In the genomic region with DNA sequence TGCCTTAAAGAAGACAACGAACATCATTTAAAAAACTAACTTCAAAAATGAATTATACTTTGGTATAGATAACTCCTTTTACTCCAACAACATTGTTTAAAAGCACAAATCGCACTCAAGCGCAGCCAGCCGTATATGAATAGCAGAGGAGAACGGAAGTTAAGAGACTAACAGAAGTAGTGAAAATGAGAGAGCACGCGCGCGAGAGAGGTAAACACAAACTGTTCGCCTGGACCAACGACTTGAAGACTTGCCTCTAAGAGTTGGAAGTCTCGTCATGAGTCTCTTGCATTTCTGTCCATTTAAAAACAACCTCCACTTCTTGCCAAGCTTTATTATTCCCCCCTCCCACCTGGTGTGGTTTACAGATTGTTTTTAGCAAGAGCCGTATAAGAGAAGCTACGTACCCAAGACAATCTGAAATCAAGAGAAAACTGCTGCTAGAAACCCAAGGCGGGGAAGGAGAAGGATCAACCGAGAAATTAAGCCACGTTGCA, we compare ENCODE assay signal across 8 cellular contexts. TPM values are rescaled to one million over a fixed set of nuclear protein-coding genes. Genes with fewer than 3 reads are reported as not detected.
DNase-seq lines count a peak whose midpoint lies in the region; ATAC-seq and TF ChIP-seq lines count a peak whose summit lies in the region.

No MANE protein-coding gene starts in this region.

- peak overlapping the region; percentile 99 for H3K4me3 ChIP-seq in BJ (ENCODE audit: low read depth, low read length)

- TF ChIP-seq POLR2A in erythroblast (IDR thresholded peaks at IDR 0.05; ENCODE audit: low read length), result no peak

- no peaks in the 10 kb centered on the region for H3K27me3 Mint-ChIP-seq in activated CD4-positive, alpha-beta memory T cell treated with anti-CD3 and anti-CD28 coated beads, Interleukin-2, amount 10 ng/mL, durations not matched to agents 7 days and 5 days

- no peak for DNase-seq in BJ (ENCODE audit: low read depth)
- DNase-seq in NAMALWA (ENCODE audit: low spot score), result peak; percentile 81
- peak; percentile 49 for DNase-seq in activated CD4-positive, alpha-beta memory T cell treated with anti-CD3 and anti-CD28 coated beads, Interleukin-2, amount 10 ng/mL, durations not matched to agents 7 days and 5 days
- DNase-seq in erythroblast (lab: John Stamatoyannopoulos, UW), result peak; percentile 77 to 81
- DNase-seq in pons (ENCODE audit: low spot score), result peak; percentile 45
- no peak for DNase-seq in posterior vena cava (ENCODE audit: low spot score)

- TF ChIP-seq CTCF in BJ (IDR thresholded peaks at IDR 0.05; ENCODE audit: insufficient read depth, low read depth, low read length), result no peak

- peaks cover 47% of the 10 kb centered on the region for H3K4me1 Mint-ChIP-seq in activated CD4-positive, alpha-beta memory T cell treated with anti-CD3 and anti-CD28 coated beads, Interleukin-2, amount 10 ng/mL, durations not matched to agents 7 days and 5 days

- ATAC-seq in GM19035 (IDR thresholded peaks at IDR 0.05; ENCODE audit: unreplicated experiment) (peak; percentile 14), GM19463 (IDR thresholded peaks at IDR 0.05; ENCODE audit: unreplicated experiment) (no peak)

- intact Hi-C loops in posterior vena cava (cut with DNase I), result no loop called here

- CTCF ChIA-PET in BJ (lab: Yijun Ruan, JAX), result interaction anchor here (1.4 kb wide), 1 partner anchor 132 kb away, joined by 4 read pairs; no protein-coding TSS in a partner anchor
- CTCF ChIA-PET in activated CD4-positive, alpha-beta memory T cell treated with anti-CD3 and anti-CD28 coated beads, Interleukin-2, amount 10 ng/mL, durations not matched to agents 7 days and 5 days (lab: Charles Lee), result interaction anchor here (1.4 to 3.0 kb wide), 2 partner anchors 170 to 209 kb away, joined by 3 to 29 read pairs; a partner anchor contains a TSS

- H3K36me3 Mint-ChIP-seq in activated CD4-positive, alpha-beta memory T cell treated with anti-CD3 and anti-CD28 coated beads, Interleukin-2, amount 10 ng/mL, durations not matched to agents 7 days and 5 days (ENCODE audit: low read depth), result peaks cover 30% of the 10 kb centered on the region

- H3K36me3 ChIP-seq in BJ (ENCODE audit: control insufficient read depth, insufficient read depth, low read length), result no peaks in the 10 kb centered on the region

- H3K27me3 ChIP-seq in BJ (ENCODE audit: control insufficient read depth, insufficient read depth, low read length), result no peaks in the 10 kb centered on the region

- no peak overlapping the region for H3K4me3 Mint-ChIP-seq in activated CD4-positive, alpha-beta memory T cell treated with anti-CD3 and anti-CD28 coated beads, Interleukin-2, amount 10 ng/mL, durations not matched to agents 7 days and 5 days

- POLR2A ChIA-PET in BJ (lab: Charles Lee), result no interaction called here
- POLR2A ChIA-PET in activated CD4-positive, alpha-beta memory T cell treated with anti-CD3 and anti-CD28 coated beads, Interleukin-2, amount 10 ng/mL, durations not matched to agents 7 days and 5 days (lab: Charles Lee), result interaction anchor here (0.7 to 4.6 kb wide), 15 partner anchors 11 to 1771 kb away, joined by 3 to 96 read pairs (median 5); a partner anchor contains a TSS

- H3K27ac Mint-ChIP-seq in activated CD4-positive, alpha-beta memory T cell treated with anti-CD3 and anti-CD28 coated beads, Interleukin-2, amount 10 ng/mL, durations not matched to agents 7 days and 5 days, result no peak overlapping the region

- H3K9me3 Mint-ChIP-seq in activated CD4-positive, alpha-beta memory T cell treated with anti-CD3 and anti-CD28 coated beads, Interleukin-2, amount 10 ng/mL, durations not matched to agents 7 days and 5 days, result no peaks in the 10 kb centered on the region

RNA-seq across cellular contexts. Expression of a gene that starts 0.5 kb away (rescaled TPM):
- 115 and 283 TPM in 2 replicates for polyA plus RNA-seq in BJ (2011; rRNA removed)
- polyA minus RNA-seq in BJ (2011; rRNA and poly(A)+ RNA removed), result 38.0 and 47.1 TPM in 2 replicates
- 100 to 1,000 TPM; 178 to 180 TPM for total RNA-seq in activated CD4-positive, alpha-beta memory T cell treated with anti-CD3 and anti-CD28 coated beads, Interleukin-2, amount 10 ng/mL, durations not matched to agents 7 days and 5 days
- 100 to 1,000 TPM; 183 to 189 TPM for total RNA-seq in posterior vena cava

RNA-seq across cellular contexts. Expression of a gene that starts 1.0 kb away (rescaled TPM):
- 5.3 and 13.3 TPM in 2 replicates for polyA plus RNA-seq in BJ (2011; rRNA removed)
- 6.6 and 6.9 TPM in 2 replicates for polyA minus RNA-seq in BJ (2011; rRNA and poly(A)+ RNA removed)
- 10 to 100 TPM; 16.9 to 20.4 TPM for total RNA-seq in activated CD4-positive, alpha-beta memory T cell treated with anti-CD3 and anti-CD28 coated beads, Interleukin-2, amount 10 ng/mL, durations not matched to agents 7 days and 5 days
- 10 to 100 TPM; 24.7 to 27.1 TPM for total RNA-seq in posterior vena cava

Comparison
In these comparisons a context has a peak if more than half of its experiments do, and no peak if none do; other contexts are left out.
1. DNase-seq: peak in NAMALWA (single experiment), activated CD4-positive, alpha-beta memory T cell treated with anti-CD3 and anti-CD28 coated beads, Interleukin-2, amount 10 ng/mL, durations not matched to agents 7 days and 5 days (single experiment), erythroblast (2 of 2) and pons (single experiment); none in BJ (single experiment) and posterior vena cava (single experiment).